8 cellular contexts compared by ENCODE assay signal in the genomic region with DNA sequence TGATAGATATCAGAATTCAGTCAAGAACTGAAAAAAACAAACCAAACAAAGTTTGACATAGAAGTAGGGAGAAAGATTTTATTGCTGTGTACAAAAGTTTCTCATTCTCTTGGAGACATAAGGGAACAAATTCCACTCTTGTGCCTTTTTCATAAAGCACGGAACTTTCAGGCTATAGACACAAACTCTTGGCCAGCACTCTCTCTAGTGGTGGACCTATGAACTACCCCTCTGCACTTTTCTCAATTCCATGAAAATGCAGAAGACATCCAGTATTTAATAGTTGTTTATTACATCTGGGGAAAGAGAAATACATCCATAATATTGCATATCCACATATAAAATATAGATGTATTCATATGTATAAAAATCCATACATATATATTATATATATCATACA.
A peak's percentile ranks its signal among the peaks of the same experiment; 100 is the strongest.
DNase-seq lines count a peak whose midpoint lies in the region; ATAC-seq and TF ChIP-seq lines count a peak whose summit lies in the region.

No MANE protein-coding gene starts in this region.

- POLR2A ChIA-PET in activated CD4-positive, alpha-beta T cell treated with anti-CD3 and anti-CD28 coated beads, Interleukin-2, amount 10 ng/mL, durations not matched to agents 7 days and 5 days (lab: Charles Lee) = no interaction called here

- peaks cover 2 to 16% (median 5%) of the 10 kb centered on the region in 5 experiments for H3K9me3 Mint-ChIP-seq in brain
- H3K9me3 Mint-ChIP-seq in activated CD4-positive, alpha-beta T cell treated with anti-CD3 and anti-CD28 coated beads, Interleukin-2, amount 10 ng/mL, durations not matched to agents 7 days and 5 days = no peaks in the 10 kb centered on the region
- no peaks in the 10 kb centered on the region for H3K9me3 Mint-ChIP-seq in activated T-helper 17 cell treated with anti-CD3 and anti-CD28 coated beads, Interleukin-2, amount 50 U/mL, for 72 hours

- no peak overlapping the region for H3K4me3 Mint-ChIP-seq in brain
- H3K4me3 Mint-ChIP-seq in activated CD4-positive, alpha-beta T cell treated with anti-CD3 and anti-CD28 coated beads, Interleukin-2, amount 10 ng/mL, durations not matched to agents 7 days and 5 days = no peak overlapping the region
- H3K4me3 Mint-ChIP-seq in activated T-helper 17 cell treated with anti-CD3 and anti-CD28 coated beads, Interleukin-2, amount 50 U/mL, for 72 hours = no peak overlapping the region

- CTCF ChIA-PET in activated CD4-positive, alpha-beta T cell treated with anti-CD3 and anti-CD28 coated beads, Interleukin-2, amount 10 ng/mL, durations not matched to agents 7 days and 5 days (lab: Charles Lee) = no interaction called here

- H3K36me3 Mint-ChIP-seq in brain = no peaks in the 10 kb centered on the region
- no peaks in the 10 kb centered on the region for H3K36me3 Mint-ChIP-seq in activated CD4-positive, alpha-beta T cell treated with anti-CD3 and anti-CD28 coated beads, Interleukin-2, amount 10 ng/mL, durations not matched to agents 7 days and 5 days (ENCODE audit: low read depth)
- no peaks in the 10 kb centered on the region for H3K36me3 Mint-ChIP-seq in activated T-helper 17 cell treated with anti-CD3 and anti-CD28 coated beads, Interleukin-2, amount 50 U/mL, for 72 hours (ENCODE audit: low read depth)

- H3K27ac Mint-ChIP-seq in brain = no peak overlapping the region
- H3K27ac Mint-ChIP-seq in activated CD4-positive, alpha-beta T cell treated with anti-CD3 and anti-CD28 coated beads, Interleukin-2, amount 10 ng/mL, durations not matched to agents 7 days and 5 days = no peak overlapping the region
- no peak overlapping the region for H3K27ac Mint-ChIP-seq in activated T-helper 17 cell treated with anti-CD3 and anti-CD28 coated beads, Interleukin-2, amount 50 U/mL, for 72 hours

- ATAC-seq in left colon = peak; percentile 81
- no peak for ATAC-seq in activated T-helper 17 cell treated with anti-CD3 and anti-CD28 coated beads, Interleukin-2, amount 50 U/mL, for 72 hours (replicated peaks)

- DNase-seq in DMS153 treated with DMSO at 0.1 percent for 48 hours (lab: John Stamatoyannopoulos, UW; ENCODE audit: unreplicated experiment) = peak; percentile 4
- no peak for DNase-seq in DMS153 (lab: John Stamatoyannopoulos, UW)
- peak; percentile 20 for DNase-seq in KG1 (lab: John Stamatoyannopoulos, UW)
- no peak for DNase-seq in left colon
- DNase-seq in activated CD4-positive, alpha-beta T cell treated with anti-CD3 and anti-CD28 coated beads, Interleukin-2, amount 10 ng/mL, durations not matched to agents 7 days and 5 days = no peak
- no peak for DNase-seq in DMS114 treated with DMSO at 0.1 percent for 48 hours (lab: John Stamatoyannopoulos, UW; ENCODE audit: unreplicated experiment)

- peak; percentile 56 to 76 for TF ChIP-seq CTCF in brain (conservative IDR thresholded peaks at IDR 0.05)

- H3K27me3 Mint-ChIP-seq in brain = peaks cover 3% of the 10 kb centered on the region
- H3K27me3 Mint-ChIP-seq in activated CD4-positive, alpha-beta T cell treated with anti-CD3 and anti-CD28 coated beads, Interleukin-2, amount 10 ng/mL, durations not matched to agents 7 days and 5 days = peaks cover 6% of the 10 kb centered on the region
- peaks cover 21% of the 10 kb centered on the region for H3K27me3 Mint-ChIP-seq in activated T-helper 17 cell treated with anti-CD3 and anti-CD28 coated beads, Interleukin-2, amount 50 U/mL, for 72 hours

- intact Hi-C loops in left colon (cut with DNase I, micrococcal nuclease) = loop anchor here in 1 of 2 donors (5.0 kb wide), 1 partner anchor 1138 kb away; no protein-coding TSS in a partner anchor

- H3K4me1 Mint-ChIP-seq in brain = no peaks in the 10 kb centered on the region
- H3K4me1 Mint-ChIP-seq in activated CD4-positive, alpha-beta T cell treated with anti-CD3 and anti-CD28 coated beads, Interleukin-2, amount 10 ng/mL, durations not matched to agents 7 days and 5 days = no peaks in the 10 kb centered on the region
- H3K4me1 Mint-ChIP-seq in activated T-helper 17 cell treated with anti-CD3 and anti-CD28 coated beads, Interleukin-2, amount 50 U/mL, for 72 hours = no peaks in the 10 kb centered on the region

Comparison
In these comparisons a context has a peak if more than half of its experiments do, and no peak if none do; other contexts are left out.
1. DNase-seq: peak in DMS153 treated with DMSO at 0.1 percent for 48 hours (single experiment) and KG1 (single experiment); none in DMS153 (single experiment), left colon (0 of 2), activated CD4-positive, alpha-beta T cell treated with anti-CD3 and anti-CD28 coated beads, Interleukin-2, amount 10 ng/mL, durations not matched to agents 7 days and 5 days (single experiment) and DMS114 treated with DMSO at 0.1 percent for 48 hours (single experiment).